ENCODE assay signal across 12 cellular contexts in genomic region chr18:39946623-39947061, GRCh38.
A peak's percentile ranks its signal among the peaks of the same experiment; 100 is the strongest.
DNase-seq lines count a peak whose midpoint lies in the region; ATAC-seq, FAIRE-seq and TF ChIP-seq lines count a peak whose summit lies in the region.
"Had no signal": no experiment of that assay in that cellular context is flagged by ENCODE, and none has a peak within 500 bp of the region (broad histone marks: within the 10 kb centered on the region; RNA-seq: fewer than 3 reads in every experiment).

No MANE protein-coding gene starts in this region.

- H3K27ac Mint-ChIP-seq in T-helper 17 cell = no peak overlapping the region

- H3K9ac ChIP-seq in keratinocyte (ENCODE audit: control insufficient read depth, extremely low read depth, insufficient read depth, low read length) = no peak overlapping the region
- H3K9ac ChIP-seq: BLaER1 had no signal

- H3K27me3 ChIP-seq in A673 (replicated peaks; ENCODE audit: insufficient read depth, low read depth, low read length, poor library complexity) (no peaks in the 10 kb centered on the region), keratinocyte (ENCODE audit: control insufficient read depth, extremely low read depth, insufficient read depth, low read length) (no peaks in the 10 kb centered on the region)
- H3K27me3 ChIP-seq: BLaER1, tibial nerve had no signal

- POLR2A ChIA-PET in A673 (lab: Charles Lee; ENCODE audit: low non-redundant PET) = no interaction called here

- no peaks in the 10 kb centered on the region for H3K4me1 Mint-ChIP-seq in T-helper 17 cell

- no peaks in the 10 kb centered on the region for H4K20me1 ChIP-seq in keratinocyte (ENCODE audit: control insufficient read depth, extremely low read depth, insufficient read depth, low read length)
- H4K20me1 ChIP-seq: BLaER1 had no signal

- H2AFZ ChIP-seq in keratinocyte (ENCODE audit: control insufficient read depth, low read length) = no peak overlapping the region

- H3K36me3 Mint-ChIP-seq in T-helper 17 cell (ENCODE audit: low read depth) = no peaks in the 10 kb centered on the region

- H3K9me1 ChIP-seq in keratinocyte (ENCODE audit: control insufficient read depth, extremely low read depth, insufficient read depth, low read length) = no peaks in the 10 kb centered on the region

- ATAC-seq in T-helper 17 cell = no peak

- intact Hi-C loops in A673 (cut with micrococcal nuclease; ENCODE audit: unreplicated experiment) = no loop called here

- H3K4me3 ChIP-seq in A673 (ENCODE audit: low read depth, low read length, poor library complexity, severe bottlenecking) = no peak overlapping the region
- H3K4me3 ChIP-seq in astrocyte of the spinal cord (ENCODE audit: low read depth, low read length) = no peak overlapping the region
- no peak overlapping the region for H3K4me3 ChIP-seq in keratinocyte (ENCODE audit: control insufficient read depth in 2 of 3, extremely low read depth in 1 of 3, insufficient read depth in 2 of 3, low read depth in 1 of 3, low read length in 3 of 3)
- H3K4me3 ChIP-seq: BLaER1, tibial nerve had no signal

- H3K4me3 Mint-ChIP-seq in T-helper 17 cell = no peak overlapping the region

- H3K9me3 ChIP-seq in A673 (ENCODE audit: low read depth, low read length, poor library complexity, severe bottlenecking) (no peaks in the 10 kb centered on the region), keratinocyte (ENCODE audit: control insufficient read depth, low read depth, low read length) (no peaks in the 10 kb centered on the region), T-helper 17 cell (ENCODE audit: control insufficient read depth, low read length, poor library complexity, severe bottlenecking) (no peaks in the 10 kb centered on the region)
- H3K9me3 ChIP-seq: BLaER1, tibial nerve had no signal

- CTCF ChIA-PET in A673 (lab: Charles Lee) = no interaction called here

- H3K27ac ChIP-seq in A673 (ENCODE audit: low read depth, low read length, poor library complexity, severe bottlenecking) = no peak overlapping the region
- H3K27ac ChIP-seq in keratinocyte (ENCODE audit: control insufficient read depth, insufficient read depth, low read length) = peak overlapping the region; percentile 53
- H3K27ac ChIP-seq: BLaER1, tibial nerve had no signal

- peak; percentile 42 for DNase-seq in A673 (ENCODE audit: low spot score)
- peak; percentile 7 for DNase-seq in HT-29 (ENCODE audit: low spot score)
- peak; percentile 91 for DNase-seq in astrocyte of the spinal cord (ENCODE audit: low read depth, low spot score)
- peak; percentile 80 for DNase-seq in keratinocyte (ENCODE audit: low read depth, low spot score)
- DNase-seq in activated CD4-positive, alpha-beta T cell treated with anti-CD3 and anti-CD28 coated beads, Interleukin-2, amount 50 U/mL, for 48 hours = no peak
- DNase-seq in GM19239 (ENCODE audit: insufficient read length, low spot score) = no peak
- no peak for DNase-seq in activated gamma-delta T cell treated with Interleukin-2 at 50 U/mL for 16 hours
- no peak for DNase-seq in T-helper 17 cell
- DNase-seq: activated T-cell treated with anti-CD3 and anti-CD28 coated beads for 4 hours, NCI-H1092 treated with DMSO at 0.1 percent for 48 hours had no signal

- FAIRE-seq in keratinocyte (lab: Jason Lieb, UNC) (peak; percentile 91), GM19239 (lab: Jason Lieb, UNC) (no peak)

- no peaks in the 10 kb centered on the region for H3K36me3 ChIP-seq in A673 (ENCODE audit: insufficient read depth, low read length, poor library complexity, severe bottlenecking)
- H3K36me3 ChIP-seq in keratinocyte (ENCODE audit: control insufficient read depth in 2 of 2, extremely low read depth in 1 of 2, insufficient read depth in 2 of 2, low read length in 2 of 2) = no peaks in the 10 kb centered on the region
- H3K36me3 ChIP-seq: BLaER1, tibial nerve had no signal

- in situ Hi-C loops in astrocyte of the spinal cord (cut with HindIII; ENCODE audit: low sequenced_read_pairs) = no loop called here

- H3K79me2 ChIP-seq in keratinocyte (ENCODE audit: control insufficient read depth, insufficient read depth, low read length) = no peaks in the 10 kb centered on the region

- dilution Hi-C loops in keratinocyte (cut with MboI; ENCODE audit: extremely low pct_ligation_motif_present, low sequenced_read_pairs) = no loop called here

- no peaks in the 10 kb centered on the region for H3K27me3 Mint-ChIP-seq in T-helper 17 cell

- no TSS peak for BruUV-seq in A673 (replicated peaks; lab: Mats Ljungman, UMichigan)

- no peak for TF ChIP-seq CTCF in A673 (conservative IDR thresholded peaks at IDR 0.05; ENCODE audit: low read depth, low read length)
- no peak for TF ChIP-seq CTCF in astrocyte of the spinal cord (IDR thresholded peaks at IDR 0.05; ENCODE audit: low read depth, low read length)
- no peak for TF ChIP-seq CTCF in keratinocyte (optimal IDR thresholded peaks at IDR 0.05 in 1 of 3, IDR thresholded peaks at IDR 0.05 in 1 of 3, conservative IDR thresholded peaks at IDR 0.05 in 1 of 3; ENCODE audit: extremely low read depth in 1 of 3, insufficient read depth in 2 of 3, low read length in 3 of 3)

- H3K4me1 ChIP-seq in A673 (ENCODE audit: insufficient read depth, low read length, poor library complexity, severe bottlenecking) (no peaks in the 10 kb centered on the region), keratinocyte (ENCODE audit: control insufficient read depth, extremely low read depth, insufficient read depth, low read length) (peaks cover 25% of the 10 kb centered on the region)
- H3K4me1 ChIP-seq: BLaER1, tibial nerve had no signal

- H3K4me2 ChIP-seq in keratinocyte (ENCODE audit: control insufficient read depth, extremely low read depth, insufficient read depth, low read depth, low read length) = peak overlapping the region; percentile 47
- H3K4me2 ChIP-seq: BLaER1 had no signal

Comparison
In these comparisons a context has a peak if more than half of its experiments do, and no peak if none do; other contexts are left out.
1. DNase-seq: peak in A673 (single experiment), HT-29 (single experiment), astrocyte of the spinal cord (single experiment) and keratinocyte (single experiment); none in activated CD4-positive, alpha-beta T cell treated with anti-CD3 and anti-CD28 coated beads, Interleukin-2, amount 50 U/mL, for 48 hours (0 of 2), GM19239 (single experiment), activated gamma-delta T cell treated with Interleukin-2 at 50 U/mL for 16 hours (single experiment) and T-helper 17 cell (0 of 3).